15 cellular contexts compared by ENCODE assay signal in the genomic region with DNA sequence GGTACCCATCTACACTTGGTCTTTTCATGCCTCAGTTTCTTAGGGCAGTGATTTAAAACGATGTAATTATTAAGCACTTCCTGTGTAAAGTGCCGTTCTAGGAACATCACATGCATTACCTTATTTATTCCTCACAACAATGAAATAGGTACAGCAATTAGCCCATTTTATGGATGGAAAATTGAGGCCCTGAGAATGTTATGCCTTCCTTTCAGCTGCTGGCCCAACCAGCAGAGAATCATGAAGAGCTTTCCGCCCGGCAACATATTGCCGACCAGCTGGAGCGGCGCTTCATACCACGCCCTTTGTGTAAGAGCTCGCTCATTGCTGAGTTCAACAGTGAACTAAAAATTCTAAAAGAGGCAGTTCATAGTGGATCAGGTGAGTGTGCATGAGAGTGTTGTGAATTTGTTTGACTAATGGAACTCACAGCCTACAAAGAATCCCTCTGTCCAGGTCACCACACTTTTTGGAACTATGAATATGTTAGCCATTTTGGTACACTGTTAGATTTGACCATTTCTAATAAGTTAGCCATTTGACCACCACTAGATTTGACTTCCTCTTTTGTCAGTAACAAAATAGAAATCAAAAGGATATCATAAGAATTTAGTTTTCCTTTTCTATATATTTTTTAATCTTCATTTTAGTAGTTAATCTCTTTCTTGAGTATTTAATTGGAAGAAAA. TPM values are rescaled to one million over a fixed set of nuclear protein-coding genes. Genes with fewer than 3 reads are reported as not detected.
A peak's percentile ranks its signal among the peaks of the same experiment; 100 is the strongest.
DNase-seq lines count a peak whose midpoint lies in the region; ATAC-seq and TF ChIP-seq lines count a peak whose summit lies in the region.
"Had no signal": no experiment of that assay in that cellular context is flagged by ENCODE, and none has a peak within 500 bp of the region (broad histone marks: within the 10 kb centered on the region; RNA-seq: fewer than 3 reads in every experiment).

No MANE protein-coding gene starts in this region.

- H3K9me3 Mint-ChIP-seq in activated CD4-positive, alpha-beta memory T cell treated with anti-CD3 and anti-CD28 coated beads for 36 hours = no peaks in the 10 kb centered on the region
- H3K9me3 Mint-ChIP-seq: activated naive CD4-positive, alpha-beta T cell treated with anti-CD3 and anti-CD28 coated beads for 36 hours; effector memory CD8-positive, alpha-beta T cell; stimulated activated effector memory CD8-positive, alpha-beta T cell treated with anti-CD3 and anti-CD28 coated beads, Interleukin-12 subunit alpha, Interleukin-12 subunit beta, amount 100 ng/mL, for 72 hours; T-helper 2 cell treated with Interferon-gamma antibody and Interleukin-4, amounts not matched to agents 5 μg/mL and 100 μg/mL, for 36 hours had no signal

- CTCF ChIA-PET in activated CD4-positive, alpha-beta memory T cell treated with anti-CD3 and anti-CD28 coated beads for 36 hours (lab: Charles Lee) = interaction anchor here (0.6 to 5.6 kb wide), 10 partner anchors 10 to 1616 kb away, joined by 3 to 79 read pairs (median 3); no protein-coding TSS in a partner anchor

- H3K4me3 Mint-ChIP-seq in activated CD4-positive, alpha-beta memory T cell treated with anti-CD3 and anti-CD28 coated beads for 36 hours = no peak overlapping the region
- H3K4me3 Mint-ChIP-seq: activated naive CD4-positive, alpha-beta T cell treated with anti-CD3 and anti-CD28 coated beads for 36 hours; effector memory CD8-positive, alpha-beta T cell; stimulated activated effector memory CD8-positive, alpha-beta T cell treated with anti-CD3 and anti-CD28 coated beads, Interleukin-12 subunit alpha, Interleukin-12 subunit beta, amount 100 ng/mL, for 72 hours; T-helper 2 cell treated with Interferon-gamma antibody and Interleukin-4, amounts not matched to agents 5 μg/mL and 100 μg/mL, for 36 hours had no signal

- POLR2A ChIA-PET in activated CD4-positive, alpha-beta memory T cell treated with anti-CD3 and anti-CD28 coated beads for 36 hours (lab: Charles Lee) = no interaction called here

- no peak for DNase-seq in SHP77 (lab: John Stamatoyannopoulos, UW)
- DNase-seq in activated CD4-positive, alpha-beta memory T cell treated with anti-CD3 and anti-CD28 coated beads for 36 hours = no peak
- DNase-seq: activated naive CD4-positive, alpha-beta T cell treated with anti-CD3 and anti-CD28 coated beads for 36 hours; effector memory CD8-positive, alpha-beta T cell; kidney; NCI-H1048; stimulated activated CD4-positive, alpha-beta T cell treated with anti-CD3 and anti-CD28 coated beads, Interleukin-2, amount 100 ng/mL, for 24 hours had no signal

- peak; percentile 93 for ATAC-seq in GM18511 (IDR thresholded peaks at IDR 0.05; ENCODE audit: unreplicated experiment)
- peak; percentile 73 for ATAC-seq in GM19468 (IDR thresholded peaks at IDR 0.05; ENCODE audit: extremely low read depth, unreplicated experiment)
- peak; percentile 82 for ATAC-seq in HG02973 (IDR thresholded peaks at IDR 0.05; ENCODE audit: unreplicated experiment)
- ATAC-seq in HG03571 (IDR thresholded peaks at IDR 0.05; ENCODE audit: unreplicated experiment) = peak; percentile 91
- ATAC-seq in SK-N-SH treated with all-trans-retinoic acid at 6 μM for 48 hours = no peak
- ATAC-seq in HG03439 (IDR thresholded peaks at IDR 0.05; ENCODE audit: unreplicated experiment) = no peak
- ATAC-seq: stimulated activated effector memory CD8-positive, alpha-beta T cell treated with anti-CD3 and anti-CD28 coated beads, Interleukin-12 subunit alpha, Interleukin-12 subunit beta, amount 100 ng/mL, for 72 hours had no signal

- intact Hi-C loops in activated CD4-positive, alpha-beta memory T cell treated with anti-CD3 and anti-CD28 coated beads for 36 hours (cut with micrococcal nuclease) = loop anchor here (1.0 kb wide), 2 partner anchors 218 to 222 kb away; no protein-coding TSS in a partner anchor

- peaks cover 5% of the 10 kb centered on the region for H3K27me3 Mint-ChIP-seq in activated CD4-positive, alpha-beta memory T cell treated with anti-CD3 and anti-CD28 coated beads for 36 hours

- H3K36me3 Mint-ChIP-seq in activated CD4-positive, alpha-beta memory T cell treated with anti-CD3 and anti-CD28 coated beads for 36 hours = no peaks in the 10 kb centered on the region
- H3K36me3 Mint-ChIP-seq: stimulated activated effector memory CD8-positive, alpha-beta T cell treated with anti-CD3 and anti-CD28 coated beads, Interleukin-12 subunit alpha, Interleukin-12 subunit beta, amount 100 ng/mL, for 72 hours had no signal

- H3K27ac Mint-ChIP-seq in activated CD4-positive, alpha-beta memory T cell treated with anti-CD3 and anti-CD28 coated beads for 36 hours = no peak overlapping the region
- H3K27ac Mint-ChIP-seq: activated naive CD4-positive, alpha-beta T cell treated with anti-CD3 and anti-CD28 coated beads for 36 hours; effector memory CD8-positive, alpha-beta T cell; stimulated activated effector memory CD8-positive, alpha-beta T cell treated with anti-CD3 and anti-CD28 coated beads, Interleukin-12 subunit alpha, Interleukin-12 subunit beta, amount 100 ng/mL, for 72 hours; T-helper 2 cell treated with Interferon-gamma antibody and Interleukin-4, amounts not matched to agents 5 μg/mL and 100 μg/mL, for 36 hours had no signal

- H3K4me1 Mint-ChIP-seq in activated CD4-positive, alpha-beta memory T cell treated with anti-CD3 and anti-CD28 coated beads for 36 hours (ENCODE audit: low read depth) = no peaks in the 10 kb centered on the region
- H3K4me1 Mint-ChIP-seq: stimulated activated effector memory CD8-positive, alpha-beta T cell treated with anti-CD3 and anti-CD28 coated beads, Interleukin-12 subunit alpha, Interleukin-12 subunit beta, amount 100 ng/mL, for 72 hours had no signal

TF ChIP-seq in SK-N-SH treated with all-trans-retinoic acid at 6 μM for 48 hours, 23 proteins besides CTCF, POLR2A, EP300 and RAD21:
- TF ChIP-seq RARB (CRISPR knock-in tag; IDR thresholded peaks at IDR 0.05) (no peak), ZNF565 (CRISPR knock-in tag; conservative IDR thresholded peaks at IDR 0.05; ENCODE audit: low read depth) (no peak), ESRRG (CRISPR knock-in tag; IDR thresholded peaks at IDR 0.05) (no peak), ZFP3 (CRISPR knock-in tag; IDR thresholded peaks at IDR 0.05) (no peak)
- TF ChIP-seq, protein P1, sequence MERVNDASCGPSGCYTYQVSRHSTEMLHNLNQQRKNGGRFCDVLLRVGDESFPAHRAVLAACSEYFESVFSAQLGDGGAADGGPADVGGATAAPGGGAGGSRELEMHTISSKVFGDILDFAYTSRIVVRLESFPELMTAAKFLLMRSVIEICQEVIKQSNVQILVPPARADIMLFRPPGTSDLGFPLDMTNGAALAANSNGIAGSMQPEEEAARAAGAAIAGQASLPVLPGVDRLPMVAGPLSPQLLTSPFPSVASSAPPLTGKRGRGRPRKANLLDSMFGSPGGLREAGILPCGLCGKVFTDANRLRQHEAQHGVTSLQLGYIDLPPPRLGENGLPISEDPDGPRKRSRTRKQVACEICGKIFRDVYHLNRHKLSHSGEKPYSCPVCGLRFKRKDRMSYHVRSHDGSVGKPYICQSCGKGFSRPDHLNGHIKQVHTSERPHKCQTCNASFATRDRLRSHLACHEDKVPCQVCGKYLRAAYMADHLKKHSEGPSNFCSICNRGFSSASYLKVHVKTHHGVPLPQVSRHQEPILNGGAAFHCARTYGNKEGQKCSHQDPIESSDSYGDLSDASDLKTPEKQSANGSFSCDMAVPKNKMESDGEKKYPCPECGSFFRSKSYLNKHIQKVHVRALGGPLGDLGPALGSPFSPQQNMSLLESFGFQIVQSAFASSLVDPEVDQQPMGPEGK (CRISPR knock-in tag; IDR thresholded peaks at IDR 0.05; ENCODE audit: borderline replicate concordance) = no peak
- TF ChIP-seq, protein P2, sequence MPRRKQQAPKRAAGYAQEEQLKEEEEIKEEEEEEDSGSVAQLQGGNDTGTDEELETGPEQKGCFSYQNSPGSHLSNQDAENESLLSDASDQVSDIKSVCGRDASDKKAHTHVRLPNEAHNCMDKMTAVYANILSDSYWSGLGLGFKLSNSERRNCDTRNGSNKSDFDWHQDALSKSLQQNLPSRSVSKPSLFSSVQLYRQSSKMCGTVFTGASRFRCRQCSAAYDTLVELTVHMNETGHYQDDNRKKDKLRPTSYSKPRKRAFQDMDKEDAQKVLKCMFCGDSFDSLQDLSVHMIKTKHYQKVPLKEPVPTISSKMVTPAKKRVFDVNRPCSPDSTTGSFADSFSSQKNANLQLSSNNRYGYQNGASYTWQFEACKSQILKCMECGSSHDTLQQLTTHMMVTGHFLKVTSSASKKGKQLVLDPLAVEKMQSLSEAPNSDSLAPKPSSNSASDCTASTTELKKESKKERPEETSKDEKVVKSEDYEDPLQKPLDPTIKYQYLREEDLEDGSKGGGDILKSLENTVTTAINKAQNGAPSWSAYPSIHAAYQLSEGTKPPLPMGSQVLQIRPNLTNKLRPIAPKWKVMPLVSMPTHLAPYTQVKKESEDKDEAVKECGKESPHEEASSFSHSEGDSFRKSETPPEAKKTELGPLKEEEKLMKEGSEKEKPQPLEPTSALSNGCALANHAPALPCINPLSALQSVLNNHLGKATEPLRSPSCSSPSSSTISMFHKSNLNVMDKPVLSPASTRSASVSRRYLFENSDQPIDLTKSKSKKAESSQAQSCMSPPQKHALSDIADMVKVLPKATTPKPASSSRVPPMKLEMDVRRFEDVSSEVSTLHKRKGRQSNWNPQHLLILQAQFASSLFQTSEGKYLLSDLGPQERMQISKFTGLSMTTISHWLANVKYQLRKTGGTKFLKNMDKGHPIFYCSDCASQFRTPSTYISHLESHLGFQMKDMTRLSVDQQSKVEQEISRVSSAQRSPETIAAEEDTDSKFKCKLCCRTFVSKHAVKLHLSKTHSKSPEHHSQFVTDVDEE (CRISPR knock-in tag; IDR thresholded peaks at IDR 0.05) = no peak

RNA-seq across cellular contexts. Expression of a gene that starts 25.6 kb away (rescaled TPM):
- 10 to 100 TPM; 46.3 to 48.0 TPM for total RNA-seq in activated CD4-positive, alpha-beta memory T cell treated with anti-CD3 and anti-CD28 coated beads for 36 hours

Comparison
In these comparisons a context has a peak if more than half of its experiments do, and no peak if none do; other contexts are left out.
1. ATAC-seq: peak in GM18511 (single experiment), GM19468 (single experiment), HG02973 (single experiment) and HG03571 (single experiment); none in SK-N-SH treated with all-trans-retinoic acid at 6 μM for 48 hours (single experiment) and HG03439 (single experiment).